In genomic region chr1:110756506-110756905, GRCh38 we compare ENCODE assay signal across 17 cellular contexts.
DNase-seq lines count a peak whose midpoint lies in the region; ATAC-seq and TF ChIP-seq lines count a peak whose summit lies in the region.
"Had no signal": no experiment of that assay in that cellular context is flagged by ENCODE, and none has a peak within 500 bp of the region (broad histone marks: within the 10 kb centered on the region; RNA-seq: fewer than 3 reads in every experiment).

No MANE protein-coding gene starts in this region.

- no peaks in the 10 kb centered on the region for H4K20me1 ChIP-seq in DND-41 (ENCODE audit: insufficient read depth, low read length)

- TF ChIP-seq CTCF in DND-41 (IDR thresholded peaks at IDR 0.05; ENCODE audit: borderline replicate concordance, extremely low read depth, low read length, poor library complexity, severe bottlenecking), result no peak
- TF ChIP-seq CTCF in foreskin fibroblast (IDR thresholded peaks at IDR 0.05; ENCODE audit: low read depth, low read length), result no peak
- no peak for TF ChIP-seq CTCF in lower leg skin (IDR thresholded peaks at IDR 0.05)
- TF ChIP-seq CTCF in transverse colon (IDR thresholded peaks at IDR 0.05), result no peak

- no peaks in the 10 kb centered on the region for H3K36me3 ChIP-seq in DND-41 (ENCODE audit: insufficient read depth, low read length)
- no peaks in the 10 kb centered on the region for H3K36me3 ChIP-seq in transverse colon
- H3K36me3 ChIP-seq: adrenal gland, gastroesophageal sphincter, SJSA1 had no signal

- H3K4me2 ChIP-seq in DND-41 (ENCODE audit: insufficient read depth, low read length), result no peak overlapping the region

- 0 out of 3 replicates have a peak, but pooled peaks have one; percentile 33 for ATAC-seq in DND-41 (ENCODE audit: insufficient read depth, low read depth)
- ATAC-seq in HG02759 (IDR thresholded peaks at IDR 0.05; ENCODE audit: unreplicated experiment), result no peak
- ATAC-seq: gastroesophageal sphincter; stimulated activated naive B cell treated with anti-CD40 and anti-IgM and Interleukin-4, amounts not matched to agents 10 μg/mL and 1 μg/mL and 100 μg/mL, for 72 hours had no signal

- peaks cover 11% of the 10 kb centered on the region for H3K27me3 ChIP-seq in DND-41 (ENCODE audit: insufficient read depth, low read length, poor library complexity)
- peaks cover 40% of the 10 kb centered on the region for H3K27me3 ChIP-seq in transverse colon
- H3K27me3 ChIP-seq: SJSA1 had no signal

- DNase-seq in DND-41 (no peak), NCI-H2171 (lab: John Stamatoyannopoulos, UW) (peak; percentile 94), anterior cingulate cortex (lab: John Stamatoyannopoulos, UW) (peak in 32 of 58 donors; percentile 9 to 69 (median 38)), nucleus accumbens (lab: John Stamatoyannopoulos, UW) (peak in 33 of 56 donors; percentile 5 to 64 (median 35)), foreskin fibroblast (no peak), lower leg skin (ENCODE audit: low spot score in 2 of 2) (no peak), transverse colon (no peak)
- DNase-seq: activated CD4-positive, alpha-beta T cell treated with anti-CD3 and anti-CD28 coated beads, Interleukin-2, amount 50 U/mL, for 48 hours; adrenal gland; cerebellar nuclear complex; H9; islet precursor cell; small intestine; stimulated activated naive B cell treated with anti-CD40 and anti-IgM and Interleukin-4, amounts not matched to agents 10 μg/mL and 1 μg/mL and 100 μg/mL, for 72 hours had no signal

- TF ChIP-seq POLR2A in lower leg skin (IDR thresholded peaks at IDR 0.05) (no peak), transverse colon (IDR thresholded peaks at IDR 0.05) (no peak)

- no peaks in the 10 kb centered on the region for H3K9me3 ChIP-seq in DND-41 (ENCODE audit: insufficient read depth, low read length, severe bottlenecking)
- no peaks in the 10 kb centered on the region for H3K9me3 ChIP-seq in transverse colon
- H3K9me3 ChIP-seq: adrenal gland, gastroesophageal sphincter, SJSA1 had no signal

- 77 to 91% methylated on average over 1 of the region's 1 CpG for WGBS in lower leg skin, 2 donors
- WGBS in transverse colon (ENCODE audit: low coverage in 1 of 2), 2 donors, result 74% methylated on average over 1 of the region's 1 CpG; no CpG with 5 or more reads in 1 of the 2 donors

- H3K27ac ChIP-seq in DND-41 (ENCODE audit: low read length) (no peak overlapping the region), transverse colon (no peak overlapping the region)
- H3K27ac ChIP-seq: adrenal gland, gastroesophageal sphincter, SJSA1 had no signal

- no peak overlapping the region for H3K4me3 ChIP-seq in DND-41 (ENCODE audit: low read depth in 1 of 2, low read length in 2 of 2)
- H3K4me3 ChIP-seq in foreskin fibroblast (ENCODE audit: low read depth in 1 of 2, low read length in 2 of 2), result no peak overlapping the region
- H3K4me3 ChIP-seq in lower leg skin (ENCODE audit: low read depth, poor library complexity, severe bottlenecking), result no peak overlapping the region
- H3K4me3 ChIP-seq in transverse colon, result no peak overlapping the region
- H3K4me3 ChIP-seq: adrenal gland, gastroesophageal sphincter, SJSA1 had no signal

- TF ChIP-seq EP300 in transverse colon (IDR thresholded peaks at IDR 0.05; ENCODE audit: low read depth), result no peak

- no peak overlapping the region for H3K9ac ChIP-seq in DND-41 (ENCODE audit: low read depth, low read length)

- no peak overlapping the region for H2AFZ ChIP-seq in DND-41 (ENCODE audit: low read depth, low read length)

- intact Hi-C loops in lower leg skin (cut with DNase I; ENCODE audit: low total_unique reads), result no loop called here
- intact Hi-C loops in transverse colon (cut with DNase I; ENCODE audit: low total_unique reads), result no loop called here

- in situ Hi-C loops in transverse colon (cut with MboI; ENCODE audit: low pct_ligation_motif_present in 1 of 4, low pct_unique_long_range_greater_than_20kb in 1 of 4, low sequenced_read_pairs in 3 of 4), result loop anchor here in 1 of 4 donors (25.0 kb wide), 1 partner anchor 119 kb away; no protein-coding TSS in a partner anchor

- H3K4me1 ChIP-seq in DND-41 (ENCODE audit: insufficient read depth, low read length) (no peaks in the 10 kb centered on the region), transverse colon (no peaks in the 10 kb centered on the region)
- H3K4me1 ChIP-seq: adrenal gland, gastroesophageal sphincter, SJSA1 had no signal

- no peaks in the 10 kb centered on the region for H3K79me2 ChIP-seq in DND-41 (ENCODE audit: insufficient read depth, low read length)

Comparison
In these comparisons a context has a peak if more than half of its experiments do, and no peak if none do; other contexts are left out.
1. DNase-seq: peak in NCI-H2171 (single experiment), anterior cingulate cortex (32 of 58) and nucleus accumbens (33 of 56); none in DND-41 (single experiment), foreskin fibroblast (0 of 2), lower leg skin (0 of 2) and transverse colon (single experiment).